Comparison of ENCODE assay signal across 26 cellular contexts in genomic region chr10:31483546-31483945, GRCh38.
"Had no signal": no experiment of that assay in that cellular context is flagged by ENCODE, and none has a peak within 500 bp of the region (broad histone marks: within the 10 kb centered on the region; RNA-seq: fewer than 3 reads in every experiment).

No MANE protein-coding gene starts in this region.

- H3K4me1 Mint-ChIP-seq: activated CD4-positive, alpha-beta memory T cell treated with anti-CD3 and anti-CD28 coated beads, Interleukin-2, amount 10 ng/mL, durations not matched to agents 7 days and 5 days had no signal

- H3K27me3 ChIP-seq: adrenal gland had no signal

- H3K4me3 Mint-ChIP-seq: activated CD4-positive, alpha-beta memory T cell treated with anti-CD3 and anti-CD28 coated beads, Interleukin-2, amount 10 ng/mL, durations not matched to agents 7 days and 5 days; activated CD4-positive, alpha-beta T cell treated with anti-CD3 and anti-CD28 coated beads for 36 hours; activated naive CD8-positive, alpha-beta T cell treated with anti-CD3 and anti-CD28 coated beads, Interleukin-2, amount 10 ng/mL, durations not matched to agents 7 days and 5 days; T-cell had no signal

- FAIRE-seq: bronchial epithelial cell had no signal

- DNase-seq: activated CD4-positive, alpha-beta memory T cell treated with anti-CD3 and anti-CD28 coated beads, Interleukin-2, amount 10 ng/mL, durations not matched to agents 7 days and 5 days; activated CD4-positive, alpha-beta T cell treated with anti-CD3 and anti-CD28 coated beads for 36 hours; activated CD4-positive, alpha-beta T cell treated with anti-CD3 and anti-CD28 coated beads, Interleukin-2, amount 50 U/mL, for 1 hour; activated naive CD4-positive, alpha-beta T cell treated with anti-CD3 and anti-CD28 coated beads, Interleukin-2, amount 50 U/mL, for 16 hours; activated naive CD8-positive, alpha-beta T cell treated with anti-CD3 and anti-CD28 coated beads, Interleukin-2, amount 10 ng/mL, durations not matched to agents 7 days and 5 days; activated T-cell treated with anti-CD3 and anti-CD28 coated beads for 4 hours; adrenal gland; anterior cingulate cortex; central memory CD4-positive, alpha-beta T cell; NCI-H1092; NCI-H1417 treated with DMSO at 0.1 percent for 48 hours; NCI-H1694; NCI-H2029; NCI-H2107; NCI-H2171 treated with DMSO at 0.1 percent for 48 hours; NCI-H226; NCI-H526; NCI-H774; RPMI8226; T-cell; T-helper 2 cell; WERI-Rb-1 had no signal

- H3K27ac Mint-ChIP-seq: activated CD4-positive, alpha-beta memory T cell treated with anti-CD3 and anti-CD28 coated beads, Interleukin-2, amount 10 ng/mL, durations not matched to agents 7 days and 5 days; activated CD4-positive, alpha-beta T cell treated with anti-CD3 and anti-CD28 coated beads for 36 hours; activated naive CD8-positive, alpha-beta T cell treated with anti-CD3 and anti-CD28 coated beads, Interleukin-2, amount 10 ng/mL, durations not matched to agents 7 days and 5 days; T-cell had no signal

- H3K36me3 ChIP-seq: adrenal gland, WERI-Rb-1 had no signal

- H3K4me3 ChIP-seq: adrenal gland, SK-N-MC had no signal

- H3K9me3 Mint-ChIP-seq: activated CD4-positive, alpha-beta memory T cell treated with anti-CD3 and anti-CD28 coated beads, Interleukin-2, amount 10 ng/mL, durations not matched to agents 7 days and 5 days had no signal

- ATAC-seq: activated CD4-positive, alpha-beta T cell treated with anti-CD3 and anti-CD28 coated beads for 36 hours; Panc1; Right ventricle myocardium inferior; T-cell had no signal

- H3K27me3 Mint-ChIP-seq: activated CD4-positive, alpha-beta memory T cell treated with anti-CD3 and anti-CD28 coated beads, Interleukin-2, amount 10 ng/mL, durations not matched to agents 7 days and 5 days; activated CD4-positive, alpha-beta T cell treated with anti-CD3 and anti-CD28 coated beads for 36 hours; activated naive CD8-positive, alpha-beta T cell treated with anti-CD3 and anti-CD28 coated beads, Interleukin-2, amount 10 ng/mL, durations not matched to agents 7 days and 5 days; T-cell had no signal

- H3K27ac ChIP-seq: adrenal gland, SK-N-MC, WERI-Rb-1 had no signal
